Comparison of ENCODE assay signal across 1 cellular context in the genomic region with DNA sequence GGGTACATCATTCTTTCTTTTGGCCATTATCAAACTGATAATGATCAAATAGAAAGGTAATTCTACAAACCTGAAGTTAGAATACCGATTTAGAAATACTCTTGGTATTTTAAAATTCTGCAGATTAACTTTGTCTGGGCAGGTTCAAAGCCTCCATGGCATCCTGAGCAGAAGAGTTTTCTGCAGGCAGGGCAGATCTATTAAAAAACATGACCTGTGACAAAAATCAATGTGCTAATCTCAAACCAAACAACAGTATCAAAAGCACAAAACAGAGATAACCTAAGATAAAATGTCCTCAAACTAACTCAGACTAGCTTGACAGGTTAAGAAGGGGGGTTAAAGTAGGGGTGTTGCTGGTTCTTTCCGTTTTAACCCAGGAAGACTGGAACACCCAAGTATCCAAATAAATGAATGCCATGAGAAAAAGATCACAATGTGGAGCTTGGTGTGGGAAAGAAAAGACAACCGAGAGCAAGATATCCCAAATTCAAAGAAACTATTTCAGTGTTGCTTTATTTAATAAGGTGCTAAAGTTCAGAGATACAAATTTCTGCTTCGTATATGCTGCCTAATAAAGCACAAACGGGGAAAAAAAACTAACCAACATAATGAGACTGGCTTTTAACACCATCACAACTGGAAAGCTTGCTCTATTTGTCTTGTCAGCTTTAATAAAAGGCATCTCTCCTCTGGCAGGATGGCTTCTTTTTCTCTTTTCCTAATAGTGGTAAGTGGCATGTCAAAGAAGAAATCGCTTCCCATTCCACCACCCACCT.
TF ChIP-seq lines count a peak whose summit lies in the region.

No MANE protein-coding gene starts in this region.

TF ChIP-seq in GM12878, 131 proteins besides CTCF, POLR2A, EP300 and RAD21 (continued from another document):
- TF ChIP-seq, protein P1, sequence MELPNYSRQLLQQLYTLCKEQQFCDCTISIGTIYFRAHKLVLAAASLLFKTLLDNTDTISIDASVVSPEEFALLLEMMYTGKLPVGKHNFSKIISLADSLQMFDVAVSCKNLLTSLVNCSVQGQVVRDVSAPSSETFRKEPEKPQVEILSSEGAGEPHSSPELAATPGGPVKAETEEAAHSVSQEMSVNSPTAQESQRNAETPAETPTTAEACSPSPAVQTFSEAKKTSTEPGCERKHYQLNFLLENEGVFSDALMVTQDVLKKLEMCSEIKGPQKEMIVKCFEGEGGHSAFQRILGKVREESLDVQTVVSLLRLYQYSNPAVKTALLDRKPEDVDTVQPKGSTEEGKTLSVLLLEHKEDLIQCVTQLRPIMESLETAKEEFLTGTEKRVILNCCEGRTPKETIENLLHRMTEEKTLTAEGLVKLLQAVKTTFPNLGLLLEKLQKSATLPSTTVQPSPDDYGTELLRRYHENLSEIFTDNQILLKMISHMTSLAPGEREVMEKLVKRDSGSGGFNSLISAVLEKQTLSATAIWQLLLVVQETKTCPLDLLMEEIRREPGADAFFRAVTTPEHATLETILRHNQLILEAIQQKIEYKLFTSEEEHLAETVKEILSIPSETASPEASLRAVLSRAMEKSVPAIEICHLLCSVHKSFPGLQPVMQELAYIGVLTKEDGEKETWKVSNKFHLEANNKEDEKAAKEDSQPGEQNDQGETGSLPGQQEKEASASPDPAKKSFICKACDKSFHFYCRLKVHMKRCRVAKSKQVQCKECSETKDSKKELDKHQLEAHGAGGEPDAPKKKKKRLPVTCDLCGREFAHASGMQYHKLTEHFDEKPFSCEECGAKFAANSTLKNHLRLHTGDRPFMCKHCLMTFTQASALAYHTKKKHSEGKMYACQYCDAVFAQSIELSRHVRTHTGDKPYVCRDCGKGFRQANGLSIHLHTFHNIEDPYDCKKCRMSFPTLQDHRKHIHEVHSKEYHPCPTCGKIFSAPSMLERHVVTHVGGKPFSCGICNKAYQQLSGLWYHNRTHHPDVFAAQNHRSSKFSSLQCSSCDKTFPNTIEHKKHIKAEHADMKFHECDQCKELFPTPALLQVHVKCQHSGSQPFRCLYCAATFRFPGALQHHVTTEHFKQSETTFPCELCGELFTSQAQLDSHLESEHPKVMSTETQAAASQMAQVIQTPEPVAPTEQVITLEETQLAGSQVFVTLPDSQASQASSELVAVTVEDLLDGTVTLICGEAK (IDR thresholded peaks at IDR 0.05; ENCODE audit: borderline replicate concordance), result peak; percentile 53; the same call in 1 of the 2 replicates
- TF ChIP-seq JUNB (IDR thresholded peaks at IDR 0.05) (no peak), NBN (IDR thresholded peaks at IDR 0.05) (no peak), STAT3 (IDR thresholded peaks at IDR 0.05; ENCODE audit: low read depth, low read length) (no peak)
